Comparison of ENCODE assay signal across 18 cellular contexts in genomic region chr13:19644947-19645439, GRCh38. TPM values are rescaled to one million over a fixed set of nuclear protein-coding genes. Genes with fewer than 3 reads are reported as not detected.
DNase-seq lines count a peak whose midpoint lies in the region; ATAC-seq and TF ChIP-seq lines count a peak whose summit lies in the region.
"Had no signal": no experiment of that assay in that cellular context is flagged by ENCODE, and none has a peak within 500 bp of the region (broad histone marks: within the 10 kb centered on the region; RNA-seq: fewer than 3 reads in every experiment).

No MANE protein-coding gene starts in this region.

- TF ChIP-seq CTCF in left ventricle myocardium inferior (IDR thresholded peaks at IDR 0.05; ENCODE audit: borderline replicate concordance) (no peak), glutamatergic neuron (IDR thresholded peaks at IDR 0.05; ENCODE audit: partially characterized antibody, unreplicated experiment) (no peak), osteoblast (IDR thresholded peaks at IDR 0.05; ENCODE audit: extremely low read depth, low read depth, low read length) (no peak)

- ATAC-seq in Right ventricle myocardium superior (ENCODE audit: poor library complexity) (peak; percentile 18), HG02610 (IDR thresholded peaks at IDR 0.05; ENCODE audit: unreplicated experiment) (peak; percentile 83)
- ATAC-seq: PC-3 had no signal

- H3K27me3 Mint-ChIP-seq in glutamatergic neuron (ENCODE audit: unreplicated experiment) = no peaks in the 10 kb centered on the region

- no peaks in the 10 kb centered on the region for H3K36me3 Mint-ChIP-seq in glutamatergic neuron (ENCODE audit: unreplicated experiment)

- H3K36me3 ChIP-seq in left ventricle myocardium inferior = peaks cover 69% of the 10 kb centered on the region
- peaks cover 39% of the 10 kb centered on the region for H3K36me3 ChIP-seq in osteoblast (ENCODE audit: insufficient read depth, low read length)

- H3K27ac Mint-ChIP-seq in glutamatergic neuron (ENCODE audit: unreplicated experiment) = peak overlapping the region; percentile 41

- peaks cover 14% of the 10 kb centered on the region for H3K4me1 ChIP-seq in left ventricle myocardium inferior
- H3K4me1 ChIP-seq in osteoblast (ENCODE audit: insufficient read depth, low read length) = no peaks in the 10 kb centered on the region
- H3K4me1 ChIP-seq: Caco-2, SJCRH30 had no signal

- peaks cover 8% of the 10 kb centered on the region for H4K20me1 ChIP-seq in osteoblast (ENCODE audit: insufficient read depth, low read length)

- H2AFZ ChIP-seq in osteoblast (ENCODE audit: low read length) = no peak overlapping the region

- DNase-seq in Right ventricle myocardium superior (no peak), left ventricle myocardium inferior (no peak), glutamatergic neuron (peak; percentile 43), ureter (ENCODE audit: low spot score) (no peak), iPS-NIHi11 (ENCODE audit: low spot score) (no peak), osteoblast (ENCODE audit: insufficient read length, low spot score, missing footprints) (no peak)
- DNase-seq: Caco-2, DMS153, H7, NCI-H1105 treated with DMSO at 0.1 percent for 48 hours, NCI-H1694 treated with DMSO at 0.1 percent for 48 hours, NCI-H510A, NCI-H774, PC-3, SJCRH30 had no signal

- no peak overlapping the region for H3K27ac ChIP-seq in left ventricle myocardium inferior (replicated peaks)
- no peak overlapping the region for H3K27ac ChIP-seq in osteoblast (ENCODE audit: low read depth, low read length)
- H3K27ac ChIP-seq: C4-2B, RWPE1, SJCRH30 had no signal

- peaks cover 38% of the 10 kb centered on the region for H3K79me2 ChIP-seq in osteoblast (ENCODE audit: insufficient read depth, low read length)

- H3K9me3 Mint-ChIP-seq in glutamatergic neuron (ENCODE audit: unreplicated experiment) = peaks cover 1% of the 10 kb centered on the region

- no peak overlapping the region for H3K4me3 ChIP-seq in left ventricle myocardium inferior
- H3K4me3 ChIP-seq in osteoblast (ENCODE audit: insufficient read depth, low read length) = no peak overlapping the region
- H3K4me3 ChIP-seq: SJCRH30 had no signal

- no peaks in the 10 kb centered on the region for H3K9me3 ChIP-seq in left ventricle myocardium inferior (replicated peaks)
- H3K9me3 ChIP-seq in osteoblast (ENCODE audit: low read depth, low read length) = no peaks in the 10 kb centered on the region
- H3K9me3 ChIP-seq: Caco-2, SJCRH30 had no signal

- no peak overlapping the region for H3K4me3 Mint-ChIP-seq in glutamatergic neuron (ENCODE audit: unreplicated experiment)

- no peaks in the 10 kb centered on the region for H3K27me3 ChIP-seq in left ventricle myocardium inferior (ENCODE audit: low read depth)
- H3K27me3 ChIP-seq in osteoblast (ENCODE audit: insufficient read depth, low read length) = no peaks in the 10 kb centered on the region
- H3K27me3 ChIP-seq: SJCRH30 had no signal

- intact Hi-C loops in Right ventricle myocardium superior (cut with DNase I) = no loop called here
- intact Hi-C loops in left ventricle myocardium inferior (cut with micrococcal nuclease) = no loop called here

- no peak overlapping the region for H3K4me2 ChIP-seq in osteoblast (ENCODE audit: insufficient read depth, low read length)

- peaks cover 6% of the 10 kb centered on the region for H3K4me1 Mint-ChIP-seq in glutamatergic neuron (ENCODE audit: low read depth, unreplicated experiment)

RNA-seq across cellular contexts. Expression of gene MPHOSPH8, which starts 11.5 kb away (rescaled TPM):
- total RNA-seq in Right ventricle myocardium superior = 26.0 TPM
- 29.4 TPM for total RNA-seq in left ventricle myocardium inferior
- 31.8 TPM for total RNA-seq in glutamatergic neuron (ENCODE audit: unreplicated experiment)
- total RNA-seq in ureter = 35.6 TPM
- 11.2 and 15.0 TPM in 2 replicates for total RNA-seq in osteoblast
